In the genomic region with DNA sequence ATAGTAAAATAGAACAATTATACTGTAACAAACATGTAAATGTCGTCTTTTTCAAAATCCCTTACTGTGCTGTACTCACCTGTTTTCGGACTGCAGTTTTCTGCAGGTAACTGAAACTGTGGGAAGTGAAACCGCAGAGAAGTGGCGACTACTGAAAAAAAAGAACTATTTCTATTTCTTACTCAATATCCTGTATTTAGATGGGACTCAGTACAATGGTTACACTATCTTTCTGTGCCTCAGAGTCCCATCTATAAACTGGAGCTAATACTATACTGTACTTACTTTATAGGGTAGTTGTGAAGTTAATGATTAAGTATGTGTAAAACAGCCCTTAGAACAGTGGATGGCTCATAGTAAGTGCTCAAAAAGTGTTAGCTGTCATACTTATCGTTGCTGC, we compare ENCODE assay signal across 23 cellular contexts.
DNase-seq lines count a peak whose midpoint lies in the region; ATAC-seq lines count a peak whose summit lies in the region.
"Had no signal": no experiment of that assay in that cellular context is flagged by ENCODE, and none has a peak within 500 bp of the region (broad histone marks: within the 10 kb centered on the region; RNA-seq: fewer than 3 reads in every experiment).

No MANE protein-coding gene starts in this region.

- DNase-seq in NOMO-1 (lab: John Stamatoyannopoulos, UW; ENCODE audit: unreplicated experiment in 2 of 2) (peak; percentile 44 to 82), memory B cell (ENCODE audit: low spot score in 2 of 2) (no peak), DMS79 treated with DMSO at 0.1 percent for 48 hours (lab: John Stamatoyannopoulos, UW) (no peak)
- no peak for DNase-seq in stimulated activated CD4-positive, alpha-beta T cell treated with anti-CD3 and anti-CD28 coated beads, Interleukin-2, amount 100 ng/mL, for 48 hours
- DNase-seq: activated CD4-positive, alpha-beta T cell treated with anti-CD3 and anti-CD28 coated beads, Interleukin-2, amount 50 U/mL, for 4 hours; activated CD8-positive, alpha-beta memory T cell treated with anti-CD3 and anti-CD28 coated beads, Interleukin-2, amount 50 U/mL, for 4 hours; activated naive CD8-positive, alpha-beta T cell treated with anti-CD3 and anti-CD28 coated beads, Interleukin-2, amount 10 ng/mL, durations not matched to agents 7 days and 5 days; kidney; NCI-H146; NCI-H2171; NCI-H526 treated with DMSO at 0.1 percent for 48 hours; PC-3; stimulated activated CD4-positive, alpha-beta T cell treated with anti-CD3 and anti-CD28 coated beads, Interleukin-4, amount 100 ng/mL, for 24 hours; stimulated activated naive CD8-positive, alpha-beta T cell treated with anti-CD3 and anti-CD28 coated beads, Interleukin-15, Interleukin-2, amounts not matched to agents 100 U/mL and 50 U/mL, for 24 hours; WERI-Rb-1 had no signal

- ATAC-seq in GM18870 (IDR thresholded peaks at IDR 0.05; ENCODE audit: unreplicated experiment) (peak; percentile 76), HG02642 (IDR thresholded peaks at IDR 0.05; ENCODE audit: poor library complexity, unreplicated experiment) (peak; percentile 42), memory B cell (ENCODE audit: low read depth) (peak; percentile 31), GM21737 (IDR thresholded peaks at IDR 0.05; ENCODE audit: unreplicated experiment) (no peak)
- no peak for ATAC-seq in stimulated activated memory B cell treated with anti-CD40 and anti-IgM and Interleukin-4, amounts not matched to agents 10 μg/mL and 1 μg/mL and 100 μg/mL, for 72 hours
- ATAC-seq: HCT116; PC-3; stimulated activated naive CD8-positive, alpha-beta T cell treated with anti-CD3 and anti-CD28 coated beads, Interleukin-15, Interleukin-2, amounts not matched to agents 100 U/mL and 50 U/mL, for 24 hours had no signal

- H3K9me3 Mint-ChIP-seq in memory B cell = no peaks in the 10 kb centered on the region
- no peaks in the 10 kb centered on the region for H3K9me3 Mint-ChIP-seq in stimulated activated memory B cell treated with anti-CD40 and anti-IgM and Interleukin-4, amounts not matched to agents 10 μg/mL and 1 μg/mL and 100 μg/mL, for 72 hours
- H3K9me3 Mint-ChIP-seq: activated naive CD8-positive, alpha-beta T cell treated with anti-CD3 and anti-CD28 coated beads, Interleukin-2, amount 10 ng/mL, durations not matched to agents 7 days and 5 days; activated T-helper 2 cell treated with anti-CD3 and anti-CD28 coated beads, Interferon-gamma antibody, Interleukin-2, Interleukin-4, amounts not matched to agents 10 μg/mL and 5 μg/mL and 100 μg/mL, durations not matched to agents 14 hours and 24 hours and 36 hours; central memory CD8-positive, alpha-beta T cell had no signal

- H3K27ac Mint-ChIP-seq in memory B cell = no peak overlapping the region
- no peak overlapping the region for H3K27ac Mint-ChIP-seq in stimulated activated memory B cell treated with anti-CD40 and anti-IgM and Interleukin-4, amounts not matched to agents 10 μg/mL and 1 μg/mL and 100 μg/mL, for 72 hours
- H3K27ac Mint-ChIP-seq: activated naive CD8-positive, alpha-beta T cell treated with anti-CD3 and anti-CD28 coated beads, Interleukin-2, amount 10 ng/mL, durations not matched to agents 7 days and 5 days; activated T-helper 2 cell treated with anti-CD3 and anti-CD28 coated beads, Interferon-gamma antibody, Interleukin-2, Interleukin-4, amounts not matched to agents 10 μg/mL and 5 μg/mL and 100 μg/mL, durations not matched to agents 14 hours and 24 hours and 36 hours; IgD-negative memory B cell had no signal

- peaks cover 7% of the 10 kb centered on the region for H3K4me1 Mint-ChIP-seq in memory B cell
- H3K4me1 Mint-ChIP-seq in stimulated activated memory B cell treated with anti-CD40 and anti-IgM and Interleukin-4, amounts not matched to agents 10 μg/mL and 1 μg/mL and 100 μg/mL, for 72 hours = peaks cover 12% of the 10 kb centered on the region
- H3K4me1 Mint-ChIP-seq: activated naive CD8-positive, alpha-beta T cell treated with anti-CD3 and anti-CD28 coated beads, Interleukin-2, amount 10 ng/mL, durations not matched to agents 7 days and 5 days; central memory CD8-positive, alpha-beta T cell had no signal

- peaks cover 3% of the 10 kb centered on the region for H3K36me3 Mint-ChIP-seq in memory B cell
- no peaks in the 10 kb centered on the region for H3K36me3 Mint-ChIP-seq in stimulated activated memory B cell treated with anti-CD40 and anti-IgM and Interleukin-4, amounts not matched to agents 10 μg/mL and 1 μg/mL and 100 μg/mL, for 72 hours
- H3K36me3 Mint-ChIP-seq: activated naive CD8-positive, alpha-beta T cell treated with anti-CD3 and anti-CD28 coated beads, Interleukin-2, amount 10 ng/mL, durations not matched to agents 7 days and 5 days had no signal

- no peaks in the 10 kb centered on the region for H3K27me3 Mint-ChIP-seq in memory B cell
- H3K27me3 Mint-ChIP-seq in stimulated activated memory B cell treated with anti-CD40 and anti-IgM and Interleukin-4, amounts not matched to agents 10 μg/mL and 1 μg/mL and 100 μg/mL, for 72 hours = no peaks in the 10 kb centered on the region
- H3K27me3 Mint-ChIP-seq: IgD-negative memory B cell had no signal

- no peak overlapping the region for H3K4me3 Mint-ChIP-seq in memory B cell
- H3K4me3 Mint-ChIP-seq in stimulated activated memory B cell treated with anti-CD40 and anti-IgM and Interleukin-4, amounts not matched to agents 10 μg/mL and 1 μg/mL and 100 μg/mL, for 72 hours = no peak overlapping the region
- H3K4me3 Mint-ChIP-seq: activated naive CD8-positive, alpha-beta T cell treated with anti-CD3 and anti-CD28 coated beads, Interleukin-2, amount 10 ng/mL, durations not matched to agents 7 days and 5 days; central memory CD8-positive, alpha-beta T cell had no signal

Comparison
In these comparisons a context has a peak if more than half of its experiments do, and no peak if none do; other contexts are left out.
1. ATAC-seq: peak in GM18870 (single experiment), HG02642 (single experiment) and memory B cell (single experiment); none in GM21737 (single experiment) and stimulated activated memory B cell treated with anti-CD40 and anti-IgM and Interleukin-4, amounts not matched to agents 10 μg/mL and 1 μg/mL and 100 μg/mL, for 72 hours (single experiment).
2. DNase-seq: peak in NOMO-1 (2 of 2); none in memory B cell (0 of 2), DMS79 treated with DMSO at 0.1 percent for 48 hours (single experiment) and stimulated activated CD4-positive, alpha-beta T cell treated with anti-CD3 and anti-CD28 coated beads, Interleukin-2, amount 100 ng/mL, for 48 hours (0 of 2).